In genomic region chr1:150516616-150517015, GRCh38 we compare ENCODE assay signal across 7 cellular contexts. TPM values are rescaled to one million over a fixed set of nuclear protein-coding genes. Genes with fewer than 3 reads are reported as not detected.
DNase-seq lines count a peak whose midpoint lies in the region; ATAC-seq and TF ChIP-seq lines count a peak whose summit lies in the region.

No MANE protein-coding gene starts in this region.

- DNase-seq in NCI-H2227 (lab: John Stamatoyannopoulos, UW; ENCODE audit: unreplicated experiment) = peak; percentile 33
- peak; percentile 72 for DNase-seq in choroid plexus epithelial cell (ENCODE audit: low read depth)
- no peak for DNase-seq in osteocyte (ENCODE audit: extremely low spot score, unreplicated experiment)
- DNase-seq in effector CD4-positive, alpha-beta T cell = no peak
- DNase-seq in Right ventricle myocardium superior = no peak

- TF ChIP-seq CTCF in GM12875 (IDR thresholded peaks at IDR 0.05; ENCODE audit: borderline replicate concordance, insufficient read depth, low read depth, low read length) (no peak), choroid plexus epithelial cell (conservative IDR thresholded peaks at IDR 0.05; ENCODE audit: low read depth, low read length) (peak; percentile 38), osteocyte (IDR thresholded peaks at IDR 0.05) (peak; percentile 22)

- peak overlapping the region; percentile 83 for H3K4me3 Mint-ChIP-seq in osteocyte (ENCODE audit: unreplicated experiment)

- H3K4me3 ChIP-seq in GM12875 (ENCODE audit: low read depth, low read length) (peak overlapping the region; percentile 85), choroid plexus epithelial cell (ENCODE audit: low read depth, low read length) (peak overlapping the region; percentile 79)

- H3K27ac Mint-ChIP-seq in osteocyte (ENCODE audit: unreplicated experiment) = no peak overlapping the region

- ATAC-seq in HG02759 (IDR thresholded peaks at IDR 0.05; ENCODE audit: unreplicated experiment) (no peak), Right ventricle myocardium superior (ENCODE audit: poor library complexity) (no peak)

- H3K27me3 Mint-ChIP-seq in osteocyte (ENCODE audit: unreplicated experiment) = no peaks in the 10 kb centered on the region

- H3K4me1 Mint-ChIP-seq in osteocyte (ENCODE audit: unreplicated experiment) = peaks cover 13% of the 10 kb centered on the region

- peaks cover 6% of the 10 kb centered on the region for H3K36me3 Mint-ChIP-seq in osteocyte (ENCODE audit: unreplicated experiment)

- intact Hi-C loops in Right ventricle myocardium superior (cut with DNase I) = no loop called here

- no peaks in the 10 kb centered on the region for H3K9me3 Mint-ChIP-seq in osteocyte (ENCODE audit: unreplicated experiment)

RNA-seq across cellular contexts. Expression of gene FALEC, which starts 1.1 kb away (rescaled TPM):
- total RNA-seq in osteocyte = not detected in 2 replicates
- total RNA-seq in Right ventricle myocardium superior = not detected

RNA-seq across cellular contexts. Expression of gene ECM1, which starts 8.7 kb away (rescaled TPM):
- total RNA-seq in osteocyte (17.4 and 19.8 TPM in 2 replicates), Right ventricle myocardium superior (16.7 TPM)

RNA-seq across cellular contexts. Expression of gene TARS2, which starts 29.4 kb away (rescaled TPM):
- total RNA-seq in osteocyte = 18.8 and 23.2 TPM in 2 replicates
- total RNA-seq in Right ventricle myocardium superior = 28.0 TPM

RNA-seq across cellular contexts. Expression of gene ADAMTSL4, which starts 32.6 kb away (rescaled TPM):
- total RNA-seq in osteocyte (2.3 and 2.6 TPM in 2 replicates), Right ventricle myocardium superior (64.4 TPM)

Comparison
In these comparisons a context has a peak if more than half of its experiments do, and no peak if none do; other contexts are left out.
1. DNase-seq: peak in NCI-H2227 (single experiment) and choroid plexus epithelial cell (single experiment); none in osteocyte (single experiment), effector CD4-positive, alpha-beta T cell (single experiment) and Right ventricle myocardium superior (single experiment).